1 cellular context compared by ENCODE assay signal in the genomic region with DNA sequence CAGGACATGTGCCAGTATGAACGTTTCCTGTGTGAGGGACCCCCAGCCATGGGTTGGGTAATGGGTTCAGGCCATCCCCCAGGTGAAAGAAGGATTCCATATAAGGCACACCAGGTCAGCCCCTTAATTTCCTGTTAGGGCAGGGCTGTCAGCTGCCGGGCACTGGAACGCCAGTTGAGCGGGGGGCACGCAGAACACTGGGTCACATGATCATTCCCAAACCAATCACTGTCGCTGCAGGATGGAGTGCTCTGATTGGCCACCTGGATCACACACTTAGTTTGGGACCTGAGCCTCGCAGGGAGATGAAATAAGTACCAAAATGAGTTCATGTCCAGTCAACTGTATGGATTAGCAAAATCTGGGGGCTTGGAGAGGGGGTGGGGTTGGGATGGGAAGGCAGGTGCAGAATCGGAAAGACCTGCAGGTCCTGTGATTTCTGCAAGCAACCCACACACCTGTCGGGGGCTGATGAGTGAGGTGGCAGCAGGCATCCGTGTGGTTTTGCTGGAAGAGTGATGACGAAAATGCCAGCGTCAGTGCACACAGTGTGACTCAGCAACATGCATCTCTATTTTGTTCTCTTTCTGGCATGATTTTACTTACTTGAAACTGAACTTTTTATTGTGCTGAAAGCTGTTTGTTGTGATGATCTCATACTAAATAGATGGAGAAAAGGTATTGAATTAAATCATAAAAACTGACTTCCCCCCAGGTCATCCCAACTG.
TF ChIP-seq lines count a peak whose summit lies in the region.

No MANE protein-coding gene starts in this region.

TF ChIP-seq in SK-N-SH treated with all-trans-retinoic acid at 6 μM for 48 hours, 23 proteins besides CTCF, POLR2A, EP300 and RAD21 (continued from another document):
- TF ChIP-seq TCF4 (CRISPR knock-in tag; IDR thresholded peaks at IDR 0.05; ENCODE audit: borderline replicate concordance) = no peak
- no peak for TF ChIP-seq ZFP30 (CRISPR knock-in tag; IDR thresholded peaks at IDR 0.05)
- no peak for TF ChIP-seq CSDC2 (CRISPR knock-in tag; IDR thresholded peaks at IDR 0.05)
- TF ChIP-seq OSR1 (CRISPR knock-in tag; IDR thresholded peaks at IDR 0.05) = no peak
- TF ChIP-seq, protein P1, sequence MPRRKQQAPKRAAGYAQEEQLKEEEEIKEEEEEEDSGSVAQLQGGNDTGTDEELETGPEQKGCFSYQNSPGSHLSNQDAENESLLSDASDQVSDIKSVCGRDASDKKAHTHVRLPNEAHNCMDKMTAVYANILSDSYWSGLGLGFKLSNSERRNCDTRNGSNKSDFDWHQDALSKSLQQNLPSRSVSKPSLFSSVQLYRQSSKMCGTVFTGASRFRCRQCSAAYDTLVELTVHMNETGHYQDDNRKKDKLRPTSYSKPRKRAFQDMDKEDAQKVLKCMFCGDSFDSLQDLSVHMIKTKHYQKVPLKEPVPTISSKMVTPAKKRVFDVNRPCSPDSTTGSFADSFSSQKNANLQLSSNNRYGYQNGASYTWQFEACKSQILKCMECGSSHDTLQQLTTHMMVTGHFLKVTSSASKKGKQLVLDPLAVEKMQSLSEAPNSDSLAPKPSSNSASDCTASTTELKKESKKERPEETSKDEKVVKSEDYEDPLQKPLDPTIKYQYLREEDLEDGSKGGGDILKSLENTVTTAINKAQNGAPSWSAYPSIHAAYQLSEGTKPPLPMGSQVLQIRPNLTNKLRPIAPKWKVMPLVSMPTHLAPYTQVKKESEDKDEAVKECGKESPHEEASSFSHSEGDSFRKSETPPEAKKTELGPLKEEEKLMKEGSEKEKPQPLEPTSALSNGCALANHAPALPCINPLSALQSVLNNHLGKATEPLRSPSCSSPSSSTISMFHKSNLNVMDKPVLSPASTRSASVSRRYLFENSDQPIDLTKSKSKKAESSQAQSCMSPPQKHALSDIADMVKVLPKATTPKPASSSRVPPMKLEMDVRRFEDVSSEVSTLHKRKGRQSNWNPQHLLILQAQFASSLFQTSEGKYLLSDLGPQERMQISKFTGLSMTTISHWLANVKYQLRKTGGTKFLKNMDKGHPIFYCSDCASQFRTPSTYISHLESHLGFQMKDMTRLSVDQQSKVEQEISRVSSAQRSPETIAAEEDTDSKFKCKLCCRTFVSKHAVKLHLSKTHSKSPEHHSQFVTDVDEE (CRISPR knock-in tag; IDR thresholded peaks at IDR 0.05) = no peak
- no peak for TF ChIP-seq ISL1 (CRISPR knock-in tag; IDR thresholded peaks at IDR 0.05)
- no peak for TF ChIP-seq ESRRG (CRISPR knock-in tag; IDR thresholded peaks at IDR 0.05)
- TF ChIP-seq, protein P2, sequence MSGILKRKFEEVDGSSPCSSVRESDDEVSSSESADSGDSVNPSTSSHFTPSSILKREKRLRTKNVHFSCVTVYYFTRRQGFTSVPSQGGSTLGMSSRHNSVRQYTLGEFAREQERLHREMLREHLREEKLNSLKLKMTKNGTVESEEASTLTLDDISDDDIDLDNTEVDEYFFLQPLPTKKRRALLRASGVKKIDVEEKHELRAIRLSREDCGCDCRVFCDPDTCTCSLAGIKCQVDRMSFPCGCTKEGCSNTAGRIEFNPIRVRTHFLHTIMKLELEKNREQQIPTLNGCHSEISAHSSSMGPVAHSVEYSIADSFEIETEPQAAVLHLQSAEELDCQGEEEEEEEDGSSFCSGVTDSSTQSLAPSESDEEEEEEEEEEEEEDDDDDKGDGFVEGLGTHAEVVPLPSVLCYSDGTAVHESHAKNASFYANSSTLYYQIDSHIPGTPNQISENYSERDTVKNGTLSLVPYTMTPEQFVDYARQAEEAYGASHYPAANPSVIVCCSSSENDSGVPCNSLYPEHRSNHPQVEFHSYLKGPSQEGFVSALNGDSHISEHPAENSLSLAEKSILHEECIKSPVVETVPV (CRISPR knock-in tag; IDR thresholded peaks at IDR 0.05) = no peak
- TF ChIP-seq, protein P3, sequence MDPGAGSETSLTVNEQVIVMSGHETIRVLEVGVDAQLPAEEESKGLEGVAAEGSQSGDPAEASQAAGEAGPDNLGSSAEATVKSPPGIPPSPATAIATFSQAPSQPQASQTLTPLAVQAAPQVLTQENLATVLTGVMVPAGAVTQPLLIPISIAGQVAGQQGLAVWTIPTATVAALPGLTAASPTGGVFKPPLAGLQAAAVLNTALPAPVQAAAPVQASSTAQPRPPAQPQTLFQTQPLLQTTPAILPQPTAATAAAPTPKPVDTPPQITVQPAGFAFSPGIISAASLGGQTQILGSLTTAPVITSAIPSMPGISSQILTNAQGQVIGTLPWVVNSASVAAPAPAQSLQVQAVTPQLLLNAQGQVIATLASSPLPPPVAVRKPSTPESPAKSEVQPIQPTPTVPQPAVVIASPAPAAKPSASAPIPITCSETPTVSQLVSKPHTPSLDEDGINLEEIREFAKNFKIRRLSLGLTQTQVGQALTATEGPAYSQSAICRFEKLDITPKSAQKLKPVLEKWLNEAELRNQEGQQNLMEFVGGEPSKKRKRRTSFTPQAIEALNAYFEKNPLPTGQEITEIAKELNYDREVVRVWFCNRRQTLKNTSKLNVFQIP (CRISPR knock-in tag; IDR thresholded peaks at IDR 0.05; ENCODE audit: borderline replicate concordance, low read depth) = no peak
- no peak for TF ChIP-seq RARB (CRISPR knock-in tag; IDR thresholded peaks at IDR 0.05)
